Comparison of ENCODE assay signal across 8 cellular contexts in the genomic region with DNA sequence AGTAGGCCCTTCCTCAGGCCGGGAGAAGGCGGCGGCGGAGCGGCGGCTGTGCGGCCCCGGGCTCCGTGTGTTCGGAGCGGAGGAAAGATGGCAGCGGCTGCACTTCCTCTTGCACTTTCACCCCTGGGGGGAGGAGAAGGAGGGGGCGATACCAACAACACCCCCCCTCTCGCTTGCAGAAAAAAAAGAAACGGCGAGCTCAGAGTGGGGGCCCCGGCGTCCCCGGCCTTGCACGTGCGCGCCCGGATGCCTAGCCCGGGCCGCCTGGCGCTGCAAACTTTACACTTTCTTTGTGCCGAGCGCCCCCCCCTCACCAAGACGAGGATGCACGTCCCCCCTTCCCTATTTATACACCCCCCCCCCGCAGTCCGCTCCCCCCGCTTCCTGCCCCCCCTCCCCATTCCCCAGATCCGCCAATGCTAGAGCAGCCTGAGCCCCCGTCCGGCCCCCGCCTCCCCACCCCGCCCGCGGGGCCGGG. TPM values are rescaled to one million over a fixed set of nuclear protein-coding genes. Genes with fewer than 3 reads are reported as not detected.
DNase-seq lines count a peak whose midpoint lies in the region; ATAC-seq, FAIRE-seq and TF ChIP-seq lines count a peak whose summit lies in the region.

Gene PATZ1, minus strand, starts transcription at position 92 of the 478 bp plus-strand sequence. CDS start 744 bp downstream, outside the sequence.

- no peaks in the 10 kb centered on the region for H3K27me3 Mint-ChIP-seq in activated naive CD8-positive, alpha-beta T cell

- H3K4me1 ChIP-seq in pancreas (peaks cover 11 to 17% (median 17%) of the 10 kb centered on the region in 3 donors), tibial nerve (peaks cover 4 to 50% (median 32%) of the 10 kb centered on the region in 4 donors)

- H3K9me3 ChIP-seq in pancreas (no peaks in the 10 kb centered on the region), tibial nerve (no peaks in the 10 kb centered on the region)

- TF ChIP-seq CTCF in C4-2B (conservative IDR thresholded peaks at IDR 0.05) (no peak), pancreas (IDR thresholded peaks at IDR 0.05) (no peak), tibial nerve (IDR thresholded peaks at IDR 0.05) (no peak)

- H3K27ac ChIP-seq in C4-2B (peak within 1 kb of the TSS; percentile 95), pancreas (peak within 1 kb of the TSS; percentile 77 to 92 (median 89)), tibial nerve (peak within 1 kb of the TSS; percentile 81 to 90 (median 87))

- TF ChIP-seq EP300 in tibial nerve (IDR thresholded peaks at IDR 0.05) = no peak

- H3K9me3 Mint-ChIP-seq in activated naive CD8-positive, alpha-beta T cell (ENCODE audit: low read depth) = no peaks in the 10 kb centered on the region

- DNase-seq in Jurkat, Clone E6-1 (ENCODE audit: low read depth, low spot score) = peak; percentile 91
- DNase-seq in SIG-M5 treated with dmso at 0.1 percent for 504 hours (lab: John Stamatoyannopoulos, UW; ENCODE audit: unreplicated experiment) = peak; percentile 84
- DNase-seq in Right ventricle myocardium inferior (ENCODE audit: missing footprints) = no peak
- DNase-seq in pancreas = peak in 5 of 6 donors; percentile 73 to 84 (median 79)
- DNase-seq in tibial nerve (ENCODE audit: low spot score in 2 of 2) = peak; percentile 57 to 77

- peaks cover 35% of the 10 kb centered on the region for H3K4me1 Mint-ChIP-seq in activated naive CD8-positive, alpha-beta T cell (ENCODE audit: low read depth)

- peak within 1 kb of the TSS; percentile 90 for H3K4me3 Mint-ChIP-seq in activated naive CD8-positive, alpha-beta T cell

- FAIRE-seq in pancreas (lab: Jason Lieb, UNC) = no peak

- WGBS in pancreas, 2 donors = 0 to 1% methylated on average over 23 to 40 of the region's 41 CpGs
- WGBS in tibial nerve, 2 donors = 1 to 2% methylated on average over 26 to 39 of the region's 41 CpGs

- H3K36me3 Mint-ChIP-seq in activated naive CD8-positive, alpha-beta T cell = no peaks in the 10 kb centered on the region

- peak; percentile 30 for ATAC-seq in GM19397 (IDR thresholded peaks at IDR 0.05; ENCODE audit: unreplicated experiment)
- peak; percentile 28 for ATAC-seq in Right ventricle myocardium inferior
- ATAC-seq in pancreas = peak; percentile 2 to 17 (median 3)

- H3K4me3 ChIP-seq in Jurkat, Clone E6-1 (ENCODE audit: low read length) = peak within 1 kb of the TSS; percentile 86
- H3K4me3 ChIP-seq in pancreas (peak within 1 kb of the TSS; percentile 37 to 65 (median 53)), tibial nerve (peak within 1 kb of the TSS; percentile 52 to 92 (median 80))

- TF ChIP-seq POLR2A in tibial nerve (IDR thresholded peaks at IDR 0.05) = peak in 1 of 2 donors; percentile 16

- intact Hi-C loops in Right ventricle myocardium inferior (cut with DNase I) = loop anchor here (1.0 to 5.0 kb wide), 2 partner anchors 53 to 54 kb away; partner anchors contain the start of genes DRG1 and PIK3IP1
- intact Hi-C loops in pancreas (cut with DNase I) = no loop called here

- H3K27me3 ChIP-seq in pancreas (no peaks in the 10 kb centered on the region), tibial nerve (no peaks in the 10 kb centered on the region)

- H3K27ac Mint-ChIP-seq in activated naive CD8-positive, alpha-beta T cell = peak within 1 kb of the TSS; percentile 92

- H3K36me3 ChIP-seq in pancreas (peaks cover 0 to 4% (median 0%) of the 10 kb centered on the region in 3 donors), tibial nerve (peaks cover 0 to 15% (median 0%) of the 10 kb centered on the region in 3 donors)

RNA-seq across cellular contexts. Expression of gene PATZ1, which starts in this region (rescaled TPM):
- polyA plus RNA-seq in Jurkat, Clone E6-1 (2012; ENCODE audit: insufficient read depth, insufficient read length) = 26.3 TPM
- total RNA-seq in Right ventricle myocardium inferior (9.7 TPM), pancreas (10 to 100 TPM; 12.0 to 28.6 (median 16.7) TPM), tibial nerve (10 to 100 TPM; 27.1 to 33.5 (median 31.3) TPM)
- 10 to 100 TPM; 21.6 to 30.2 TPM for polyA plus RNA-seq in pancreas
